ENCODE assay signal across 2 cellular contexts in the genomic region with DNA sequence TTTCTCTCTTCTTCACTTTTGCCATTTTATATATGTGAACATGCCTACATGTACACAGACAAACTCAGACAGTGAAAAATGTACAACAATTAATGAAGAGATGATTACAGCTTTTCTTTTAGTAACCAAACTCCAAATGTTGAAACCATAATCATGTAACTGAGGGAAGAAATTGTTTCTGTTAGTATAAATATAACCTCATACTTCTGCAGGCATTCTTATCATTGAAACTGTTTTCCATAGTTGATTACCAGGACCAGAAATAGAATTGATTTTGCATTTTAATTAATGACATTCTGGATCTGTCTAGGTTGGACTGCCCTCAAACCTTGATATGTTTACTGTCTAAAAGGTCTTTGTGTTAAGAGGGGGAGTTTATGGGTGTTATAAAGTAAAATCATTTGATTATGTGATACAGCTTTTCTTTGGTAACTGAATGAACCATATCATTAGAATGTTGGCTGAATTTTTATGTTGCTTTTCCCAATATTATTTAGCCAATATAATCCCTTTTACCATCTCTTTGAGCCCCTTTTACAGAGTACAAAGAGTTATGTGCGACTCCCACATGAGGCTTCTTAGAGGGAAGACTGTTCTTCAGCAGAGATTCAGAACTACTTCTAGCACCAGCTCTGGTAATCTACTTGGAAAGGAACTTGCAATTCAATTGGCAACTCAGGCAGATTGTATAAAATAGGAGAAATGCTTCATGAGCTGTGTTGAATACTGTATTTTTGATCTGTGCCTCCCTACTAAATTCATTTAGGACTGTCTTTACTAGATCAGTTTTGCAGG.
TF ChIP-seq lines count a peak whose summit lies in the region.

No MANE protein-coding gene starts in this region.

TF ChIP-seq in SK-N-SH, 30 proteins besides CTCF, POLR2A, EP300 and RAD21 (continued from another document):
- TF ChIP-seq, protein P1, sequence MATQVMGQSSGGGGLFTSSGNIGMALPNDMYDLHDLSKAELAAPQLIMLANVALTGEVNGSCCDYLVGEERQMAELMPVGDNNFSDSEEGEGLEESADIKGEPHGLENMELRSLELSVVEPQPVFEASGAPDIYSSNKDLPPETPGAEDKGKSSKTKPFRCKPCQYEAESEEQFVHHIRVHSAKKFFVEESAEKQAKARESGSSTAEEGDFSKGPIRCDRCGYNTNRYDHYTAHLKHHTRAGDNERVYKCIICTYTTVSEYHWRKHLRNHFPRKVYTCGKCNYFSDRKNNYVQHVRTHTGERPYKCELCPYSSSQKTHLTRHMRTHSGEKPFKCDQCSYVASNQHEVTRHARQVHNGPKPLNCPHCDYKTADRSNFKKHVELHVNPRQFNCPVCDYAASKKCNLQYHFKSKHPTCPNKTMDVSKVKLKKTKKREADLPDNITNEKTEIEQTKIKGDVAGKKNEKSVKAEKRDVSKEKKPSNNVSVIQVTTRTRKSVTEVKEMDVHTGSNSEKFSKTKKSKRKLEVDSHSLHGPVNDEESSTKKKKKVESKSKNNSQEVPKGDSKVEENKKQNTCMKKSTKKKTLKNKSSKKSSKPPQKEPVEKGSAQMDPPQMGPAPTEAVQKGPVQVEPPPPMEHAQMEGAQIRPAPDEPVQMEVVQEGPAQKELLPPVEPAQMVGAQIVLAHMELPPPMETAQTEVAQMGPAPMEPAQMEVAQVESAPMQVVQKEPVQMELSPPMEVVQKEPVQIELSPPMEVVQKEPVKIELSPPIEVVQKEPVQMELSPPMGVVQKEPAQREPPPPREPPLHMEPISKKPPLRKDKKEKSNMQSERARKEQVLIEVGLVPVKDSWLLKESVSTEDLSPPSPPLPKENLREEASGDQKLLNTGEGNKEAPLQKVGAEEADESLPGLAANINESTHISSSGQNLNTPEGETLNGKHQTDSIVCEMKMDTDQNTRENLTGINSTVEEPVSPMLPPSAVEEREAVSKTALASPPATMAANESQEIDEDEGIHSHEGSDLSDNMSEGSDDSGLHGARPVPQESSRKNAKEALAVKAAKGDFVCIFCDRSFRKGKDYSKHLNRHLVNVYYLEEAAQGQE (IDR thresholded peaks at IDR 0.05; ENCODE audit: low read depth, low read length) = no peak
- TF ChIP-seq SMC3 (IDR thresholded peaks at IDR 0.05; ENCODE audit: low read depth, low read length) = no peak

TF ChIP-seq in SK-N-SH treated with all-trans-retinoic acid at 6 μM for 48 hours, 23 proteins besides CTCF, POLR2A, EP300 and RAD21 (continued from another document):
- TF ChIP-seq, protein P2, sequence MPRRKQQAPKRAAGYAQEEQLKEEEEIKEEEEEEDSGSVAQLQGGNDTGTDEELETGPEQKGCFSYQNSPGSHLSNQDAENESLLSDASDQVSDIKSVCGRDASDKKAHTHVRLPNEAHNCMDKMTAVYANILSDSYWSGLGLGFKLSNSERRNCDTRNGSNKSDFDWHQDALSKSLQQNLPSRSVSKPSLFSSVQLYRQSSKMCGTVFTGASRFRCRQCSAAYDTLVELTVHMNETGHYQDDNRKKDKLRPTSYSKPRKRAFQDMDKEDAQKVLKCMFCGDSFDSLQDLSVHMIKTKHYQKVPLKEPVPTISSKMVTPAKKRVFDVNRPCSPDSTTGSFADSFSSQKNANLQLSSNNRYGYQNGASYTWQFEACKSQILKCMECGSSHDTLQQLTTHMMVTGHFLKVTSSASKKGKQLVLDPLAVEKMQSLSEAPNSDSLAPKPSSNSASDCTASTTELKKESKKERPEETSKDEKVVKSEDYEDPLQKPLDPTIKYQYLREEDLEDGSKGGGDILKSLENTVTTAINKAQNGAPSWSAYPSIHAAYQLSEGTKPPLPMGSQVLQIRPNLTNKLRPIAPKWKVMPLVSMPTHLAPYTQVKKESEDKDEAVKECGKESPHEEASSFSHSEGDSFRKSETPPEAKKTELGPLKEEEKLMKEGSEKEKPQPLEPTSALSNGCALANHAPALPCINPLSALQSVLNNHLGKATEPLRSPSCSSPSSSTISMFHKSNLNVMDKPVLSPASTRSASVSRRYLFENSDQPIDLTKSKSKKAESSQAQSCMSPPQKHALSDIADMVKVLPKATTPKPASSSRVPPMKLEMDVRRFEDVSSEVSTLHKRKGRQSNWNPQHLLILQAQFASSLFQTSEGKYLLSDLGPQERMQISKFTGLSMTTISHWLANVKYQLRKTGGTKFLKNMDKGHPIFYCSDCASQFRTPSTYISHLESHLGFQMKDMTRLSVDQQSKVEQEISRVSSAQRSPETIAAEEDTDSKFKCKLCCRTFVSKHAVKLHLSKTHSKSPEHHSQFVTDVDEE (CRISPR knock-in tag; IDR thresholded peaks at IDR 0.05) = no peak
- TF ChIP-seq TCF4 (CRISPR knock-in tag; IDR thresholded peaks at IDR 0.05; ENCODE audit: borderline replicate concordance) (no peak), ZNF8 (CRISPR knock-in tag; IDR thresholded peaks at IDR 0.05) (no peak), ISL1 (CRISPR knock-in tag; IDR thresholded peaks at IDR 0.05) (no peak), GLIS3 (CRISPR knock-in tag; IDR thresholded peaks at IDR 0.05) (no peak), ZFP3 (CRISPR knock-in tag; IDR thresholded peaks at IDR 0.05) (no peak), PPARA (CRISPR knock-in tag; IDR thresholded peaks at IDR 0.05; ENCODE audit: borderline replicate concordance) (no peak), CSDC2 (CRISPR knock-in tag; IDR thresholded peaks at IDR 0.05) (no peak), ZNF70 (CRISPR knock-in tag; IDR thresholded peaks at IDR 0.05) (no peak), RARB (CRISPR knock-in tag; IDR thresholded peaks at IDR 0.05) (no peak), ESRRG (CRISPR knock-in tag; IDR thresholded peaks at IDR 0.05) (no peak), SNAI2 (CRISPR knock-in tag; IDR thresholded peaks at IDR 0.05) (no peak)
- TF ChIP-seq, protein P3, sequence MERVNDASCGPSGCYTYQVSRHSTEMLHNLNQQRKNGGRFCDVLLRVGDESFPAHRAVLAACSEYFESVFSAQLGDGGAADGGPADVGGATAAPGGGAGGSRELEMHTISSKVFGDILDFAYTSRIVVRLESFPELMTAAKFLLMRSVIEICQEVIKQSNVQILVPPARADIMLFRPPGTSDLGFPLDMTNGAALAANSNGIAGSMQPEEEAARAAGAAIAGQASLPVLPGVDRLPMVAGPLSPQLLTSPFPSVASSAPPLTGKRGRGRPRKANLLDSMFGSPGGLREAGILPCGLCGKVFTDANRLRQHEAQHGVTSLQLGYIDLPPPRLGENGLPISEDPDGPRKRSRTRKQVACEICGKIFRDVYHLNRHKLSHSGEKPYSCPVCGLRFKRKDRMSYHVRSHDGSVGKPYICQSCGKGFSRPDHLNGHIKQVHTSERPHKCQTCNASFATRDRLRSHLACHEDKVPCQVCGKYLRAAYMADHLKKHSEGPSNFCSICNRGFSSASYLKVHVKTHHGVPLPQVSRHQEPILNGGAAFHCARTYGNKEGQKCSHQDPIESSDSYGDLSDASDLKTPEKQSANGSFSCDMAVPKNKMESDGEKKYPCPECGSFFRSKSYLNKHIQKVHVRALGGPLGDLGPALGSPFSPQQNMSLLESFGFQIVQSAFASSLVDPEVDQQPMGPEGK (CRISPR knock-in tag; IDR thresholded peaks at IDR 0.05; ENCODE audit: borderline replicate concordance) = no peak
- TF ChIP-seq, protein P4, sequence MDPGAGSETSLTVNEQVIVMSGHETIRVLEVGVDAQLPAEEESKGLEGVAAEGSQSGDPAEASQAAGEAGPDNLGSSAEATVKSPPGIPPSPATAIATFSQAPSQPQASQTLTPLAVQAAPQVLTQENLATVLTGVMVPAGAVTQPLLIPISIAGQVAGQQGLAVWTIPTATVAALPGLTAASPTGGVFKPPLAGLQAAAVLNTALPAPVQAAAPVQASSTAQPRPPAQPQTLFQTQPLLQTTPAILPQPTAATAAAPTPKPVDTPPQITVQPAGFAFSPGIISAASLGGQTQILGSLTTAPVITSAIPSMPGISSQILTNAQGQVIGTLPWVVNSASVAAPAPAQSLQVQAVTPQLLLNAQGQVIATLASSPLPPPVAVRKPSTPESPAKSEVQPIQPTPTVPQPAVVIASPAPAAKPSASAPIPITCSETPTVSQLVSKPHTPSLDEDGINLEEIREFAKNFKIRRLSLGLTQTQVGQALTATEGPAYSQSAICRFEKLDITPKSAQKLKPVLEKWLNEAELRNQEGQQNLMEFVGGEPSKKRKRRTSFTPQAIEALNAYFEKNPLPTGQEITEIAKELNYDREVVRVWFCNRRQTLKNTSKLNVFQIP (CRISPR knock-in tag; IDR thresholded peaks at IDR 0.05; ENCODE audit: borderline replicate concordance, low read depth) = no peak
TF ChIP-seq in SK-N-SH treated with all-trans-retinoic acid at 6 μM for 48 hours: peak in this region for 0.
